23 cellular contexts compared by ENCODE assay signal in genomic region chr6:131331146-131331545, GRCh38.
A peak's percentile ranks its signal among the peaks of the same experiment; 100 is the strongest.
DNase-seq lines count a peak whose midpoint lies in the region; ATAC-seq and TF ChIP-seq lines count a peak whose summit lies in the region.
"Had no signal": no experiment of that assay in that cellular context is flagged by ENCODE, and none has a peak within 500 bp of the region (broad histone marks: within the 10 kb centered on the region; RNA-seq: fewer than 3 reads in every experiment).

No MANE protein-coding gene starts in this region.

- H2AFZ ChIP-seq in MM.1S (ENCODE audit: low read length): no peak overlapping the region

- TF ChIP-seq CTCF in left lung (IDR thresholded peaks at IDR 0.05) (no peak), stomach (IDR thresholded peaks at IDR 0.05) (no peak), MM.1S (IDR thresholded peaks at IDR 0.05; ENCODE audit: low read length) (no peak)

- H3K27me3 ChIP-seq in adipocyte (replicated peaks; ENCODE audit: control insufficient read depth, insufficient read depth, low read length): no peaks in the 10 kb centered on the region
- H3K27me3 ChIP-seq in left lung: no peaks in the 10 kb centered on the region
- no peaks in the 10 kb centered on the region for H3K27me3 ChIP-seq in stomach
- no peaks in the 10 kb centered on the region for H3K27me3 ChIP-seq in MM.1S (replicated peaks; ENCODE audit: insufficient read depth, low read length)
- H3K27me3 ChIP-seq in CD4-positive, alpha-beta memory T cell (ENCODE audit: insufficient read depth, low read length): no peaks in the 10 kb centered on the region
- H3K27me3 ChIP-seq: Peyer's patch had no signal

- no peak for TF ChIP-seq POLR2A in stomach (IDR thresholded peaks at IDR 0.05)

- H3K4me1 Mint-ChIP-seq in activated CD4-positive, alpha-beta T cell treated with anti-CD3 and anti-CD28 coated beads, Interleukin-2, amount 10 ng/mL, durations not matched to agents 24 days and 14 days: no peaks in the 10 kb centered on the region
- H3K4me1 Mint-ChIP-seq in activated CD4-positive, alpha-beta T cell treated with anti-CD3 and anti-CD28 coated beads for 36 hours: no peaks in the 10 kb centered on the region
- H3K4me1 Mint-ChIP-seq in CD4-positive, alpha-beta memory T cell: peaks cover 0 to 2% (median 0%) of the 10 kb centered on the region in 4 donors

- no peaks in the 10 kb centered on the region for H3K79me2 ChIP-seq in MM.1S (ENCODE audit: low read length)

- no peaks in the 10 kb centered on the region for H3K36me3 Mint-ChIP-seq in activated CD4-positive, alpha-beta T cell treated with anti-CD3 and anti-CD28 coated beads, Interleukin-2, amount 10 ng/mL, durations not matched to agents 24 days and 14 days (ENCODE audit: low read depth)
- no peaks in the 10 kb centered on the region for H3K36me3 Mint-ChIP-seq in activated CD4-positive, alpha-beta T cell treated with anti-CD3 and anti-CD28 coated beads for 36 hours (ENCODE audit: low read depth)
- no peaks in the 10 kb centered on the region for H3K36me3 Mint-ChIP-seq in CD4-positive, alpha-beta memory T cell
- H3K36me3 Mint-ChIP-seq: CD14-positive monocyte, IgD-negative memory B cell had no signal

- H3K9ac ChIP-seq in adipocyte (ENCODE audit: low read length) (no peak overlapping the region), MM.1S (ENCODE audit: low read length) (no peak overlapping the region)

- CTCF ChIA-PET in activated CD4-positive, alpha-beta T cell treated with anti-CD3 and anti-CD28 coated beads for 36 hours (lab: Charles Lee): interaction anchor here (0.7 to 1.4 kb wide), 3 partner anchors 97 to 446 kb away, joined by 3 read pairs; no protein-coding TSS in a partner anchor
- CTCF ChIA-PET in CD4-positive, alpha-beta memory T cell (lab: Charles Lee; ENCODE audit: partially characterized antibody): interaction anchor here (1.1 to 1.4 kb wide), 2 partner anchors 9 to 189 kb away, joined by 3 to 4 read pairs; no protein-coding TSS in a partner anchor

- no peaks in the 10 kb centered on the region for H3K9me2 ChIP-seq in MM.1S (replicated peaks; ENCODE audit: insufficient read depth, low read length)

- no peaks in the 10 kb centered on the region for H3K27me3 Mint-ChIP-seq in activated CD4-positive, alpha-beta T cell treated with anti-CD3 and anti-CD28 coated beads, Interleukin-2, amount 10 ng/mL, durations not matched to agents 24 days and 14 days
- H3K27me3 Mint-ChIP-seq in activated CD4-positive, alpha-beta T cell treated with anti-CD3 and anti-CD28 coated beads for 36 hours: no peaks in the 10 kb centered on the region
- no peaks in the 10 kb centered on the region for H3K27me3 Mint-ChIP-seq in CD4-positive, alpha-beta memory T cell

- no peaks in the 10 kb centered on the region for H3K36me3 ChIP-seq in adipocyte (ENCODE audit: control insufficient read depth, insufficient read depth, low read length, severe bottlenecking)
- no peaks in the 10 kb centered on the region for H3K36me3 ChIP-seq in left lung
- H3K36me3 ChIP-seq in stomach: no peaks in the 10 kb centered on the region
- H3K36me3 ChIP-seq in MM.1S (replicated peaks; ENCODE audit: insufficient read depth, low read length): no peaks in the 10 kb centered on the region
- H3K36me3 ChIP-seq in CD4-positive, alpha-beta memory T cell (ENCODE audit: insufficient read depth, low read length): no peaks in the 10 kb centered on the region
- H3K36me3 ChIP-seq: HAP-1, Peyer's patch, SJSA1 had no signal

- H3K4me2 ChIP-seq in MM.1S (ENCODE audit: low read depth, low read length): no peak overlapping the region

- no peak overlapping the region for H3K4me3 ChIP-seq in adipocyte (ENCODE audit: low read length)
- no peak overlapping the region for H3K4me3 ChIP-seq in left lung
- no peak overlapping the region for H3K4me3 ChIP-seq in stomach
- H3K4me3 ChIP-seq in MM.1S (ENCODE audit: low read length): no peak overlapping the region
- H3K4me3 ChIP-seq in CD4-positive, alpha-beta memory T cell (ENCODE audit: low read length in 2 of 2): no peak overlapping the region
- H3K4me3 ChIP-seq: HAP-1, Peyer's patch, SJSA1 had no signal

- H3K9me3 ChIP-seq in adipocyte (ENCODE audit: control insufficient read depth, low read length): no peaks in the 10 kb centered on the region
- no peaks in the 10 kb centered on the region for H3K9me3 ChIP-seq in left lung
- H3K9me3 ChIP-seq in stomach: no peaks in the 10 kb centered on the region
- no peaks in the 10 kb centered on the region for H3K9me3 ChIP-seq in MM.1S (replicated peaks; ENCODE audit: insufficient read depth, low read length)
- no peaks in the 10 kb centered on the region for H3K9me3 ChIP-seq in CD4-positive, alpha-beta memory T cell (ENCODE audit: control insufficient read depth in 1 of 2, low read length in 2 of 2)
- H3K9me3 ChIP-seq: HAP-1, Peyer's patch, SJSA1 had no signal

- no peaks in the 10 kb centered on the region for H3F3A ChIP-seq in MM.1S (ENCODE audit: insufficient read depth, low read length)

- no peak for ATAC-seq in activated CD4-positive, alpha-beta T cell treated with anti-CD3 and anti-CD28 coated beads for 36 hours
- ATAC-seq in left lung (peak; percentile 94), HG02623 (IDR thresholded peaks at IDR 0.05; ENCODE audit: unreplicated experiment) (no peak)

- H3K4me1 ChIP-seq in adipocyte (ENCODE audit: control insufficient read depth, insufficient read depth, low read length) (peaks cover 2% of the 10 kb centered on the region), left lung (peaks cover 0 to 3% of the 10 kb centered on the region in 2 donors), stomach (peaks cover 0 to 12% (median 0%) of the 10 kb centered on the region in 4 donors), MM.1S (ENCODE audit: low read length) (no peaks in the 10 kb centered on the region)
- H3K4me1 ChIP-seq in CD4-positive, alpha-beta memory T cell (ENCODE audit: insufficient read depth, low read length): no peaks in the 10 kb centered on the region
- H3K4me1 ChIP-seq: HAP-1, Peyer's patch, SJSA1 had no signal

- H4K20me1 ChIP-seq in MM.1S (ENCODE audit: insufficient read depth, low read length): no peaks in the 10 kb centered on the region

- no peaks in the 10 kb centered on the region for H3K9me3 Mint-ChIP-seq in activated CD4-positive, alpha-beta T cell treated with anti-CD3 and anti-CD28 coated beads, Interleukin-2, amount 10 ng/mL, durations not matched to agents 24 days and 14 days
- no peaks in the 10 kb centered on the region for H3K9me3 Mint-ChIP-seq in activated CD4-positive, alpha-beta T cell treated with anti-CD3 and anti-CD28 coated beads for 36 hours (ENCODE audit: low read depth)
- H3K9me3 Mint-ChIP-seq in CD4-positive, alpha-beta memory T cell: no peaks in the 10 kb centered on the region
- H3K9me3 Mint-ChIP-seq: CD14-positive monocyte, IgD-negative memory B cell had no signal

- no peak for TF ChIP-seq EP300 in stomach (IDR thresholded peaks at IDR 0.05)

- peak; percentile 20 for DNase-seq in activated CD4-positive, alpha-beta T cell treated with anti-CD3 and anti-CD28 coated beads, Interleukin-2, amount 10 ng/mL, durations not matched to agents 24 days and 14 days
- no peak for DNase-seq in activated CD4-positive, alpha-beta T cell treated with anti-CD3 and anti-CD28 coated beads for 36 hours
- DNase-seq in adipocyte (ENCODE audit: low read depth) (peak; percentile 13), left lung (no peak), stomach (peak; percentile 27), MM.1S (no peak)
- no peak for DNase-seq in CD4-positive, alpha-beta memory T cell
- DNase-seq: AML-193, COR-L47, Karpas-422, NCI-H1048, NCI-H1436, NCI-H2029, NCI-H345, NCI-H526, Peyer's patch had no signal

- WGBS in stomach, 5 donors: 22 to 40% (median 32%) methylated on average over 3 of the region's 3 CpGs

- H3K27ac ChIP-seq in left lung: peak overlapping the region; percentile 48 to 51
- H3K27ac ChIP-seq in stomach: no peak overlapping the region
- H3K27ac ChIP-seq in MM.1S (ENCODE audit: low read length): no peak overlapping the region
- no peak overlapping the region for H3K27ac ChIP-seq in CD4-positive, alpha-beta memory T cell (ENCODE audit: low read depth, low read length)
- H3K27ac ChIP-seq: 22Rv1, HL-60, Peyer's patch, SJSA1 had no signal

- intact Hi-C loops in activated CD4-positive, alpha-beta T cell treated with anti-CD3 and anti-CD28 coated beads, Interleukin-2, amount 10 ng/mL, durations not matched to agents 24 days and 14 days (cut with micrococcal nuclease): no loop called here
- intact Hi-C loops in activated CD4-positive, alpha-beta T cell treated with anti-CD3 and anti-CD28 coated beads for 36 hours (cut with DNase I, micrococcal nuclease): no loop called here
- intact Hi-C loops in left lung (cut with DNase I) (no loop called here), stomach (cut with DNase I; ENCODE audit: low total_unique reads) (no loop called here)
- intact Hi-C loops in CD4-positive, alpha-beta memory T cell (cut with micrococcal nuclease): no loop called here

- no peak overlapping the region for H3K4me3 Mint-ChIP-seq in activated CD4-positive, alpha-beta T cell treated with anti-CD3 and anti-CD28 coated beads, Interleukin-2, amount 10 ng/mL, durations not matched to agents 24 days and 14 days
- H3K4me3 Mint-ChIP-seq in activated CD4-positive, alpha-beta T cell treated with anti-CD3 and anti-CD28 coated beads for 36 hours: no peak overlapping the region
- H3K4me3 Mint-ChIP-seq in CD4-positive, alpha-beta memory T cell: no peak overlapping the region
- H3K4me3 Mint-ChIP-seq: CD14-positive monocyte, IgD-negative memory B cell had no signal

- H3K27ac Mint-ChIP-seq in activated CD4-positive, alpha-beta T cell treated with anti-CD3 and anti-CD28 coated beads, Interleukin-2, amount 10 ng/mL, durations not matched to agents 24 days and 14 days: no peak overlapping the region
- H3K27ac Mint-ChIP-seq in activated CD4-positive, alpha-beta T cell treated with anti-CD3 and anti-CD28 coated beads for 36 hours: no peak overlapping the region
- H3K27ac Mint-ChIP-seq in CD4-positive, alpha-beta memory T cell: no peak overlapping the region
- H3K27ac Mint-ChIP-seq: CD14-positive monocyte, IgD-negative memory B cell had no signal

- POLR2A ChIA-PET in activated CD4-positive, alpha-beta T cell treated with anti-CD3 and anti-CD28 coated beads for 36 hours (lab: Charles Lee): no interaction called here
- POLR2A ChIA-PET in CD4-positive, alpha-beta memory T cell (lab: Charles Lee; ENCODE audit: partially characterized antibody): no interaction called here

Comparison
In these comparisons a context has a peak if more than half of its experiments do, and no peak if none do; other contexts are left out.
1. DNase-seq: peak in activated CD4-positive, alpha-beta T cell treated with anti-CD3 and anti-CD28 coated beads, Interleukin-2, amount 10 ng/mL, durations not matched to agents 24 days and 14 days (single experiment), adipocyte (single experiment) and stomach (single experiment); none in activated CD4-positive, alpha-beta T cell treated with anti-CD3 and anti-CD28 coated beads for 36 hours (single experiment), left lung (0 of 2), MM.1S (single experiment) and CD4-positive, alpha-beta memory T cell (0 of 5).
2. H3K27ac ChIP-seq: peak in left lung (2 of 2); none in stomach (0 of 5), MM.1S (single experiment) and CD4-positive, alpha-beta memory T cell (single experiment).